Comparison of ENCODE assay signal across 20 cellular contexts in the genomic region with DNA sequence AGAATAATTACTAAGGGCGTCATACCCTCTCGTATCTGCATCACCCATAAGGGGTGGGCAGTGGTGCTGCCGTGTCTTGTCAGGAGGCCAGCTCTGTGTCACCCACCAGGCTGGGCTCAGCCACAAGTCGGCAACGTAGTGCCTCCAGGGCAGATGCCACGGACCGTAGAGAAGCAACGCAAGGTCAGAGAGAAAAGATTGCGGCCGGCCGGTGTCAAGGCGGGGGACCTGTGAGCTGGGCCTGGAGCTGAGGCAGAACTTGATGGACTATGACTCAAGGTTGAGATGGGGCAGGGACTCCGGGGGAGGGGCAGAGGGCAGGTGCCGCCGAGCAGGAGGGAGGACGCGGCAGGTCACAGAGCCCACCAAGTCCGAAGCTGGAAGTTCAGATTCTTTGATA. TPM values are rescaled to one million over a fixed set of nuclear protein-coding genes. Genes with fewer than 3 reads are reported as not detected.
DNase-seq lines count a peak whose midpoint lies in the region; ATAC-seq, FAIRE-seq and TF ChIP-seq lines count a peak whose summit lies in the region.
"Had no signal": no experiment of that assay in that cellular context is flagged by ENCODE, and none has a peak within 500 bp of the region (broad histone marks: within the 10 kb centered on the region; RNA-seq: fewer than 3 reads in every experiment).

No MANE protein-coding gene starts in this region.

- H3K36me3 Mint-ChIP-seq in T-helper 17 cell (ENCODE audit: low read depth), result peaks cover 3% of the 10 kb centered on the region

- H3K4me1 Mint-ChIP-seq in T-helper 17 cell, result peaks cover 42% of the 10 kb centered on the region

- H3K9me3 ChIP-seq in A549 (no peaks in the 10 kb centered on the region), T-helper 17 cell (ENCODE audit: control insufficient read depth, low read length, poor library complexity, severe bottlenecking) (no peaks in the 10 kb centered on the region), neural cell (ENCODE audit: low read length) (no peaks in the 10 kb centered on the region)
- peaks cover 0 to 15% (median 0%) of the 10 kb centered on the region in 11 experiments; a peak in 1 of 22 replicates for H3K9me3 ChIP-seq in BLaER1 treated with 17β-estradiol and CSF1 and Interleukin-3, amounts not matched to agents 10 nM and 100 nM (replicated peaks in 1 of 11)
- H3K9me3 ChIP-seq: esophagus muscularis mucosa, SJSA1, testis had no signal

- no peak overlapping the region for H3K4me3 Mint-ChIP-seq in T-helper 17 cell
- H3K4me3 Mint-ChIP-seq: nephron; T-helper 1 cell treated with Interleukin-12 subunit alpha and Interleukin-12 subunit beta and Interleukin-4 antibody, amounts not matched to agents 30 μg/mL and 1 μg/mL, for 36 hours; WTC11 had no signal

- peaks cover 13 to 94% (median 66%) of the 10 kb centered on the region in 11 experiments; a peak in 20 of 22 replicates for H3K36me3 ChIP-seq in BLaER1 treated with 17β-estradiol and CSF1 and Interleukin-3, amounts not matched to agents 10 nM and 100 nM
- no peaks in the 10 kb centered on the region for H3K36me3 ChIP-seq in neural cell (ENCODE audit: insufficient read depth, low read length)

- no peak for DNase-seq in A549 (ENCODE audit: low read depth in 1 of 2, low spot score in 1 of 2)
- no peak for DNase-seq in T-helper 17 cell
- DNase-seq in HK-2 (ENCODE audit: unreplicated experiment), result no peak
- DNase-seq: activated effector memory CD4-positive, alpha-beta T cell treated with Interleukin-2 at 50 U/mL for 16 hours; caudate nucleus; GDM1; HCEC 1CT; NCI-H82; PC-3; testis had no signal

- no peak for TF ChIP-seq POLR2A in A549 (IDR thresholded peaks at IDR 0.05; ENCODE audit: low read length)

- ATAC-seq in A549 (no peak), T-helper 17 cell (no peak), GM21423 (IDR thresholded peaks at IDR 0.05; ENCODE audit: unreplicated experiment) (no peak), GM21360 (IDR thresholded peaks at IDR 0.05; ENCODE audit: unreplicated experiment) (no peak)
- ATAC-seq: WTC11 had no signal

- CTCF ChIA-PET in A549 (lab: Yijun Ruan, JAX), result interaction anchor here (0.7 to 1.7 kb wide), 6 partner anchors 8 to 100 kb away, joined by 3 to 5 read pairs (median 3); no protein-coding TSS in a partner anchor

- no peaks in the 10 kb centered on the region for H3K27me3 Mint-ChIP-seq in T-helper 17 cell

- TF ChIP-seq EP300 in A549 (IDR thresholded peaks at IDR 0.05) (no peak), neural cell (conservative IDR thresholded peaks at IDR 0.05; ENCODE audit: poor library complexity, severe bottlenecking) (no peak)

- H2AFZ ChIP-seq in neural cell (ENCODE audit: low read depth, low read length), result no peak overlapping the region

- peaks cover 98 to 100% (median 100%) of the 10 kb centered on the region in 11 experiments for H4K20me1 ChIP-seq in BLaER1 treated with 17β-estradiol and CSF1 and Interleukin-3, amounts not matched to agents 10 nM and 100 nM
- no peaks in the 10 kb centered on the region for H4K20me1 ChIP-seq in neural cell (ENCODE audit: insufficient read depth)

- no peaks in the 10 kb centered on the region for H3F3A ChIP-seq in neural cell (ENCODE audit: insufficient read depth, low read length, poor library complexity, severe bottlenecking)

- POLR2A ChIA-PET in A549 (lab: Yijun Ruan, JAX), result no interaction called here

- H3K27me3 ChIP-seq in BLaER1 treated with 17β-estradiol and CSF1 and Interleukin-3, amounts not matched to agents 10 nM and 100 nM, result no peaks in the 10 kb centered on the region
- no peaks in the 10 kb centered on the region for H3K27me3 ChIP-seq in neural cell (ENCODE audit: insufficient read depth, low read depth, low read length)
- H3K27me3 ChIP-seq: esophagus muscularis mucosa, SJSA1, testis had no signal

- H3K4me3 ChIP-seq in A549 (no peak overlapping the region), neural cell (ENCODE audit: low read length) (no peak overlapping the region)
- H3K4me3 ChIP-seq in BLaER1 treated with 17β-estradiol and CSF1 and Interleukin-3, amounts not matched to agents 10 nM and 100 nM, result no peak overlapping the region
- H3K4me3 ChIP-seq: esophagus muscularis mucosa, SJSA1, testis had no signal

- TF ChIP-seq CTCF in A549 (IDR thresholded peaks at IDR 0.05) (no peak), neural cell (IDR thresholded peaks at IDR 0.05; ENCODE audit: poor library complexity, severe bottlenecking) (no peak)

- 92% methylated on average over 18 of the region's 18 CpGs for WGBS in A549 (ENCODE audit: missing lambda C conversion rate)

- no peaks in the 10 kb centered on the region for H3K9me2 ChIP-seq in neural cell (ENCODE audit: insufficient read depth, low read length)

- peak overlapping the region; percentile 70 for H3K27ac Mint-ChIP-seq in T-helper 17 cell
- H3K27ac Mint-ChIP-seq: WTC11 had no signal

- H3K79me2 ChIP-seq in neural cell (replicated peaks; ENCODE audit: insufficient read depth, low read length), result peaks cover 14% of the 10 kb centered on the region

- H3K4me1 ChIP-seq in A549, result peaks cover 58% of the 10 kb centered on the region
- peaks cover 21 to 58% (median 39%) of the 10 kb centered on the region in 10 experiments for H3K4me1 ChIP-seq in BLaER1 treated with 17β-estradiol and CSF1 and Interleukin-3, amounts not matched to agents 10 nM and 100 nM

- peak overlapping the region; percentile 74 for H3K4me2 ChIP-seq in A549
- H3K4me2 ChIP-seq in BLaER1 treated with 17β-estradiol and CSF1 and Interleukin-3, amounts not matched to agents 10 nM and 100 nM, result peak overlapping the region in 6 of 11 experiments; percentile 7 to 66 (median 56); a peak in 7 of 22 replicates
- no peak overlapping the region for H3K4me2 ChIP-seq in neural cell (ENCODE audit: low read length)

- no peak overlapping the region for H3K9ac ChIP-seq in BLaER1 treated with 17β-estradiol and CSF1 and Interleukin-3, amounts not matched to agents 10 nM and 100 nM
- no peak overlapping the region for H3K9ac ChIP-seq in neural cell (ENCODE audit: low read length)

- TF ChIP-seq RAD21 in A549 (conservative IDR thresholded peaks at IDR 0.05 in 1 of 2, IDR thresholded peaks at IDR 0.05 in 1 of 2), result no peak
- TF ChIP-seq RAD21 in neural cell (conservative IDR thresholded peaks at IDR 0.05), result no peak

- no peak for FAIRE-seq in A549 (lab: Jason Lieb, UNC)
- FAIRE-seq: GM19239 had no signal

- H3K27ac ChIP-seq in A549 (peak overlapping the region in 1 of 2 experiments; percentile 62; a peak in 3 of 6 replicates), neural cell (ENCODE audit: low read length) (peak overlapping the region; percentile 71)
- H3K27ac ChIP-seq in BLaER1 treated with 17β-estradiol and CSF1 and Interleukin-3, amounts not matched to agents 10 nM and 100 nM, result peak overlapping the region in 3 of 11 experiments; percentile 2 to 56 (median 37); a peak in 3 of 22 replicates
- H3K27ac ChIP-seq: SJSA1, testis had no signal

TF ChIP-seq in A549, 52 proteins besides CTCF, POLR2A, EP300 and RAD21:
- TF ChIP-seq CEBPB (IDR thresholded peaks at IDR 0.05) (no peak), HEYL (CRISPR knock-in tag; IDR thresholded peaks at IDR 0.05) (no peak)

TF ChIP-seq in neural cell, 6 proteins besides CTCF, POLR2A, EP300 and RAD21:
- TF ChIP-seq EZH2 (IDR thresholded peaks at IDR 0.05; ENCODE audit: borderline replicate concordance, insufficient read depth, low read length, poor library complexity, severe bottlenecking) (no peak), TAF1 (IDR thresholded peaks at IDR 0.05; ENCODE audit: low read depth) (no peak), MXI1 (conservative IDR thresholded peaks at IDR 0.05; ENCODE audit: poor library complexity, severe bottlenecking) (no peak), SMC3 (conservative IDR thresholded peaks at IDR 0.05; ENCODE audit: poor library complexity) (no peak), POLR2AphosphoS5 (IDR thresholded peaks at IDR 0.05) (no peak)
- TF ChIP-seq, protein P1, sequence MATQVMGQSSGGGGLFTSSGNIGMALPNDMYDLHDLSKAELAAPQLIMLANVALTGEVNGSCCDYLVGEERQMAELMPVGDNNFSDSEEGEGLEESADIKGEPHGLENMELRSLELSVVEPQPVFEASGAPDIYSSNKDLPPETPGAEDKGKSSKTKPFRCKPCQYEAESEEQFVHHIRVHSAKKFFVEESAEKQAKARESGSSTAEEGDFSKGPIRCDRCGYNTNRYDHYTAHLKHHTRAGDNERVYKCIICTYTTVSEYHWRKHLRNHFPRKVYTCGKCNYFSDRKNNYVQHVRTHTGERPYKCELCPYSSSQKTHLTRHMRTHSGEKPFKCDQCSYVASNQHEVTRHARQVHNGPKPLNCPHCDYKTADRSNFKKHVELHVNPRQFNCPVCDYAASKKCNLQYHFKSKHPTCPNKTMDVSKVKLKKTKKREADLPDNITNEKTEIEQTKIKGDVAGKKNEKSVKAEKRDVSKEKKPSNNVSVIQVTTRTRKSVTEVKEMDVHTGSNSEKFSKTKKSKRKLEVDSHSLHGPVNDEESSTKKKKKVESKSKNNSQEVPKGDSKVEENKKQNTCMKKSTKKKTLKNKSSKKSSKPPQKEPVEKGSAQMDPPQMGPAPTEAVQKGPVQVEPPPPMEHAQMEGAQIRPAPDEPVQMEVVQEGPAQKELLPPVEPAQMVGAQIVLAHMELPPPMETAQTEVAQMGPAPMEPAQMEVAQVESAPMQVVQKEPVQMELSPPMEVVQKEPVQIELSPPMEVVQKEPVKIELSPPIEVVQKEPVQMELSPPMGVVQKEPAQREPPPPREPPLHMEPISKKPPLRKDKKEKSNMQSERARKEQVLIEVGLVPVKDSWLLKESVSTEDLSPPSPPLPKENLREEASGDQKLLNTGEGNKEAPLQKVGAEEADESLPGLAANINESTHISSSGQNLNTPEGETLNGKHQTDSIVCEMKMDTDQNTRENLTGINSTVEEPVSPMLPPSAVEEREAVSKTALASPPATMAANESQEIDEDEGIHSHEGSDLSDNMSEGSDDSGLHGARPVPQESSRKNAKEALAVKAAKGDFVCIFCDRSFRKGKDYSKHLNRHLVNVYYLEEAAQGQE (IDR thresholded peaks at IDR 0.05; ENCODE audit: borderline replicate concordance), result no peak

RNA-seq across cellular contexts. Expression of a gene that starts 29.5 kb away (rescaled TPM):
- polyA plus RNA-seq in A549 (2011; rRNA removed) (6.8 and 8.3 TPM in 2 replicates), A549 (2017; fragmentation: RNase III; extraction: RNeasy Plus Mini Kit Qiagen cat#74134 plus additional on column Dnase treatment) (9.8 to 10.9 TPM (median 10.2 TPM) in 3 replicates), neural cell (7.4 and 7.7 TPM in 2 replicates)
- 7.4 and 10.0 TPM in 2 replicates for polyA plus RNA-seq in A549 (2012; cell fraction: cytosol; rRNA removed)
- polyA plus RNA-seq in A549 (2012; cell fraction: nucleus; rRNA removed), result 27.5 and 29.2 TPM in 2 replicates
- polyA minus RNA-seq in A549 (2011; rRNA and poly(A)+ RNA removed), result 15.7 and 19.4 TPM in 2 replicates
- total RNA-seq in T-helper 17 cell, result 10 to 100 TPM; 59.8 to 60.9 TPM
- polyA minus RNA-seq in neural cell, result 32.5 and 35.8 TPM in 2 replicates
